Comparison of ENCODE assay signal across 1 cellular context in the genomic region with DNA sequence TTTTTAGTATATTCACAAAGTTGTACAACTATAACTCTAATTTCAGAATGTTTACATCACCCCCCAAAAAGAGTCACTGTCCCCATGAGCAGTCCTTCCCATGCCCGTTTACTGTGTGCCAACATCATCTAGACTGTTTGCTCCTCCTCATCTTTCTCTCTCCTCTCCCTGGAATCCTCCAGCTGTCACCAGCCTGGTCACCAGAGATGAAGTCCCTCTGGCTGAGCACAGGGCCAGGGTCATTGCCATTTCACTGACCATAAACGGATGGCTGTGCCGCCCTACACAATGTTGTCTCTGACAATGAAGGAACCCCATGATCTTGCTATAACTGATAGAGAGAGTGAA.
TF ChIP-seq lines count a peak whose summit lies in the region.

No MANE protein-coding gene starts in this region.

TF ChIP-seq in GM23338, 12 proteins besides CTCF, POLR2A, EP300 and RAD21:
- TF ChIP-seq, protein P1, sequence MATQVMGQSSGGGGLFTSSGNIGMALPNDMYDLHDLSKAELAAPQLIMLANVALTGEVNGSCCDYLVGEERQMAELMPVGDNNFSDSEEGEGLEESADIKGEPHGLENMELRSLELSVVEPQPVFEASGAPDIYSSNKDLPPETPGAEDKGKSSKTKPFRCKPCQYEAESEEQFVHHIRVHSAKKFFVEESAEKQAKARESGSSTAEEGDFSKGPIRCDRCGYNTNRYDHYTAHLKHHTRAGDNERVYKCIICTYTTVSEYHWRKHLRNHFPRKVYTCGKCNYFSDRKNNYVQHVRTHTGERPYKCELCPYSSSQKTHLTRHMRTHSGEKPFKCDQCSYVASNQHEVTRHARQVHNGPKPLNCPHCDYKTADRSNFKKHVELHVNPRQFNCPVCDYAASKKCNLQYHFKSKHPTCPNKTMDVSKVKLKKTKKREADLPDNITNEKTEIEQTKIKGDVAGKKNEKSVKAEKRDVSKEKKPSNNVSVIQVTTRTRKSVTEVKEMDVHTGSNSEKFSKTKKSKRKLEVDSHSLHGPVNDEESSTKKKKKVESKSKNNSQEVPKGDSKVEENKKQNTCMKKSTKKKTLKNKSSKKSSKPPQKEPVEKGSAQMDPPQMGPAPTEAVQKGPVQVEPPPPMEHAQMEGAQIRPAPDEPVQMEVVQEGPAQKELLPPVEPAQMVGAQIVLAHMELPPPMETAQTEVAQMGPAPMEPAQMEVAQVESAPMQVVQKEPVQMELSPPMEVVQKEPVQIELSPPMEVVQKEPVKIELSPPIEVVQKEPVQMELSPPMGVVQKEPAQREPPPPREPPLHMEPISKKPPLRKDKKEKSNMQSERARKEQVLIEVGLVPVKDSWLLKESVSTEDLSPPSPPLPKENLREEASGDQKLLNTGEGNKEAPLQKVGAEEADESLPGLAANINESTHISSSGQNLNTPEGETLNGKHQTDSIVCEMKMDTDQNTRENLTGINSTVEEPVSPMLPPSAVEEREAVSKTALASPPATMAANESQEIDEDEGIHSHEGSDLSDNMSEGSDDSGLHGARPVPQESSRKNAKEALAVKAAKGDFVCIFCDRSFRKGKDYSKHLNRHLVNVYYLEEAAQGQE (IDR thresholded peaks at IDR 0.05; ENCODE audit: unreplicated experiment) = no peak
- TF ChIP-seq EZH2phosphoT487 (IDR thresholded peaks at IDR 0.05; ENCODE audit: unreplicated experiment) = no peak
- no peak for TF ChIP-seq POLR2AphosphoS5 (IDR thresholded peaks at IDR 0.05; ENCODE audit: low read depth)
- TF ChIP-seq STAT1 (IDR thresholded peaks at IDR 0.05; ENCODE audit: unreplicated experiment) = no peak
- no peak for TF ChIP-seq ZNF331 (CRISPR knock-in tag; IDR thresholded peaks at IDR 0.05; ENCODE audit: low read depth)
- TF ChIP-seq, protein P2, sequence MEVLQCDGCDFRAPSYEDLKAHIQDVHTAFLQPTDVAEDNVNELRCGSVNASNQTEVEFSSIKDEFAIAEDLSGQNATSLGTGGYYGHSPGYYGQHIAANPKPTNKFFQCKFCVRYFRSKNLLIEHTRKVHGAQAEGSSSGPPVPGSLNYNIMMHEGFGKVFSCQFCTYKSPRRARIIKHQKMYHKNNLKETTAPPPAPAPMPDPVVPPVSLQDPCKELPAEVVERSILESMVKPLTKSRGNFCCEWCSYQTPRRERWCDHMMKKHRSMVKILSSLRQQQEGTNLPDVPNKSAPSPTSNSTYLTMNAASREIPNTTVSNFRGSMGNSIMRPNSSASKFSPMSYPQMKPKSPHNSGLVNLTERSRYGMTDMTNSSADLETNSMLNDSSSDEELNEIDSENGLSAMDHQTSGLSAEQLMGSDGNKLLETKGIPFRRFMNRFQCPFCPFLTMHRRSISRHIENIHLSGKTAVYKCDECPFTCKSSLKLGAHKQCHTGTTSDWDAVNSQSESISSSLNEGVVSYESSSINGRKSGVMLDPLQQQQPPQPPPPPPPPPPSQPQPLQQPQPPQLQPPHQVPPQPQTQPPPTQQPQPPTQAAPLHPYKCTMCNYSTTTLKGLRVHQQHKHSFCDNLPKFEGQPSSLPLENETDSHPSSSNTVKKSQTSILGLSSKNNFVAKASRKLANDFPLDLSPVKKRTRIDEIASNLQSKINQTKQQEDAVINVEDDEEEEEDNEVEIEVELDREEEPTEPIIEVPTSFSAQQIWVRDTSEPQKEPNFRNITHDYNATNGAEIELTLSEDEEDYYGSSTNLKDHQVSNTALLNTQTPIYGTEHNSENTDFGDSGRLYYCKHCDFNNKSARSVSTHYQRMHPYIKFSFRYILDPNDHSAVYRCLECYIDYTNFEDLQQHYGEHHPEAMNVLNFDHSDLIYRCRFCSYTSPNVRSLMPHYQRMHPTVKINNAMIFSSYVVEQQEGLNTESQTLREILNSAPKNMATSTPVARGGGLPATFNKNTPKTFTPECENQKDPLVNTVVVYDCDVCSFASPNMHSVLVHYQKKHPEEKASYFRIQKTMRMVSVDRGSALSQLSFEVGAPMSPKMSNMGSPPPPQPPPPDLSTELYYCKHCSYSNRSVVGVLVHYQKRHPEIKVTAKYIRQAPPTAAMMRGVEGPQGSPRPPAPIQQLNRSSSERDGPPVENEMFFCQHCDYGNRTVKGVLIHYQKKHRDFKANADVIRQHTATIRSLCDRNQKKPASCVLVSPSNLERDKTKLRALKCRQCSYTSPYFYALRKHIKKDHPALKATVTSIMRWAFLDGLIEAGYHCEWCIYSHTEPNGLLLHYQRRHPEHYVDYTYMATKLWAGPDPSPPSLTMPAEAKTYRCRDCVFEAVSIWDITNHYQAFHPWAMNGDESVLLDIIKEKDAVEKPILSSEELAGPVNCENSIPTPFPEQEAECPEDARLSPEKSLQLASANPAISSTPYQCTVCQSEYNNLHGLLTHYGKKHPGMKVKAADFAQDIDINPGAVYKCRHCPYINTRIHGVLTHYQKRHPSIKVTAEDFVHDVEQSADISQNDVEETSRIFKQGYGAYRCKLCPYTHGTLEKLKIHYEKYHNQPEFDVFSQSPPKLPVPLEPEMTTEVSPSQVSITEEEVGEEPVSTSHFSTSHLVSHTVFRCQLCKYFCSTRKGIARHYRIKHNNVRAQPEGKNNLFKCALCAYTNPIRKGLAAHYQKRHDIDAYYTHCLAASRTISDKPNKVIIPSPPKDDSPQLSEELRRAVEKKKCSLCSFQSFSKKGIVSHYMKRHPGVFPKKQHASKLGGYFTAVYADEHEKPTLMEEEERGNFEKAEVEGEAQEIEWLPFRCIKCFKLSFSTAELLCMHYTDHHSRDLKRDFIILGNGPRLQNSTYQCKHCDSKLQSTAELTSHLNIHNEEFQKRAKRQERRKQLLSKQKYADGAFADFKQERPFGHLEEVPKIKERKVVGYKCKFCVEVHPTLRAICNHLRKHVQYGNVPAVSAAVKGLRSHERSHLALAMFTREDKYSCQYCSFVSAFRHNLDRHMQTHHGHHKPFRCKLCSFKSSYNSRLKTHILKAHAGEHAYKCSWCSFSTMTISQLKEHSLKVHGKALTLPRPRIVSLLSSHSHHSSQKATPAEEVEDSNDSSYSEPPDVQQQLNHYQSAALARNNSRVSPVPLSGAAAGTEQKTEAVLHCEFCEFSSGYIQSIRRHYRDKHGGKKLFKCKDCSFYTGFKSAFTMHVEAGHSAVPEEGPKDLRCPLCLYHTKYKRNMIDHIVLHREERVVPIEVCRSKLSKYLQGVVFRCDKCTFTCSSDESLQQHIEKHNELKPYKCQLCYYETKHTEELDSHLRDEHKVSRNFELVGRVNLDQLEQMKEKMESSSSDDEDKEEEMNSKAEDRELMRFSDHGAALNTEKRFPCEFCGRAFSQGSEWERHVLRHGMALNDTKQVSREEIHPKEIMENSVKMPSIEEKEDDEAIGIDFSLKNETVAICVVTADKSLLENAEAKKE (CRISPR knock-in tag; IDR thresholded peaks at IDR 0.05) = no peak
- TF ChIP-seq ZNF114 (CRISPR knock-in tag; IDR thresholded peaks at IDR 0.05) = no peak
- TF ChIP-seq CREB1 (CRISPR knock-in tag; IDR thresholded peaks at IDR 0.05; ENCODE audit: low read depth) = no peak
- no peak for TF ChIP-seq NANOG (IDR thresholded peaks at IDR 0.05; ENCODE audit: borderline replicate concordance)
- no peak for TF ChIP-seq JUNB (IDR thresholded peaks at IDR 0.05; ENCODE audit: unreplicated experiment)
- TF ChIP-seq, protein P3, sequence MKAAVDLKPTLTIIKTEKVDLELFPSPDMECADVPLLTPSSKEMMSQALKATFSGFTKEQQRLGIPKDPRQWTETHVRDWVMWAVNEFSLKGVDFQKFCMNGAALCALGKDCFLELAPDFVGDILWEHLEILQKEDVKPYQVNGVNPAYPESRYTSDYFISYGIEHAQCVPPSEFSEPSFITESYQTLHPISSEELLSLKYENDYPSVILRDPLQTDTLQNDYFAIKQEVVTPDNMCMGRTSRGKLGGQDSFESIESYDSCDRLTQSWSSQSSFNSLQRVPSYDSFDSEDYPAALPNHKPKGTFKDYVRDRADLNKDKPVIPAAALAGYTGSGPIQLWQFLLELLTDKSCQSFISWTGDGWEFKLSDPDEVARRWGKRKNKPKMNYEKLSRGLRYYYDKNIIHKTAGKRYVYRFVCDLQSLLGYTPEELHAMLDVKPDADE (IDR thresholded peaks at IDR 0.05) = no peak
- no peak for TF ChIP-seq EZH2 (IDR thresholded peaks at IDR 0.05; ENCODE audit: low read depth, unreplicated experiment)
TF ChIP-seq in GM23338: peak in this region for 0.
